In genomic region chr22:40529817-40530216, GRCh38 we compare ENCODE assay signal across 19 cellular contexts.
DNase-seq lines count a peak whose midpoint lies in the region; ATAC-seq and TF ChIP-seq lines count a peak whose summit lies in the region.
"Had no signal": no experiment of that assay in that cellular context is flagged by ENCODE, and none has a peak within 500 bp of the region (broad histone marks: within the 10 kb centered on the region; RNA-seq: fewer than 3 reads in every experiment).

No MANE protein-coding gene starts in this region.

- peaks cover 4 to 14% of the 10 kb centered on the region in 2 donors for H3K4me1 ChIP-seq in uterus
- H3K4me1 ChIP-seq in CD8-positive, alpha-beta memory T cell (ENCODE audit: insufficient read depth, low read length), result peaks cover 40% of the 10 kb centered on the region

- TF ChIP-seq POLR2A in uterus (IDR thresholded peaks at IDR 0.05), result no peak

- TF ChIP-seq CTCF in mesothelial cell of epicardium (IDR thresholded peaks at IDR 0.05; ENCODE audit: unreplicated experiment) (no peak), uterus (IDR thresholded peaks at IDR 0.05) (no peak)

- peaks cover 82% of the 10 kb centered on the region for H3K4me1 Mint-ChIP-seq in activated naive CD8-positive, alpha-beta T cell (ENCODE audit: low read depth)
- peaks cover 75% of the 10 kb centered on the region for H3K4me1 Mint-ChIP-seq in activated naive CD8-positive, alpha-beta T cell treated with anti-CD3 and anti-CD28 coated beads, Interleukin-2, amount 50 U/mL, for 24 hours
- H3K4me1 Mint-ChIP-seq in T-cell (peaks cover 79% of the 10 kb centered on the region in 3 donors), mesothelial cell of epicardium (peaks cover 76% of the 10 kb centered on the region)
- peaks cover 60 to 75% (median 72%) of the 10 kb centered on the region in 3 donors for H3K4me1 Mint-ChIP-seq in CD8-positive, alpha-beta memory T cell

- peak overlapping the region; percentile 32 for H3K4me3 Mint-ChIP-seq in activated naive CD8-positive, alpha-beta T cell
- H3K4me3 Mint-ChIP-seq in activated naive CD8-positive, alpha-beta T cell treated with anti-CD3 and anti-CD28 coated beads, Interleukin-2, amount 50 U/mL, for 24 hours, result no peak overlapping the region
- H3K4me3 Mint-ChIP-seq in T-cell (no peak overlapping the region), mesothelial cell of epicardium (peak overlapping the region; percentile 69)
- no peak overlapping the region for H3K4me3 Mint-ChIP-seq in CD8-positive, alpha-beta memory T cell
- H3K4me3 Mint-ChIP-seq: activated T-helper 1 cell treated with anti-CD3 and anti-CD28 coated beads, Interleukin-12 subunit alpha, Interleukin-12 subunit beta, Interleukin-2, Interleukin-4 antibody, amounts not matched to agents 30 ng/mL and 10 ng/mL and 1 ng/mL, durations not matched to agents 14 hours and 24 hours and 36 hours; CD14-positive monocyte had no signal

- H3K4me3 ChIP-seq in uterus, result no peak overlapping the region
- H3K4me3 ChIP-seq in CD8-positive, alpha-beta memory T cell (ENCODE audit: low read length), result no peak overlapping the region
- H3K4me3 ChIP-seq: heart left ventricle had no signal

- H3K27ac ChIP-seq in uterus, result peak overlapping the region; percentile 80 to 82
- H3K27ac ChIP-seq in CD8-positive, alpha-beta memory T cell (ENCODE audit: low read depth, low read length), result no peak overlapping the region
- H3K27ac ChIP-seq: heart left ventricle had no signal

- no peaks in the 10 kb centered on the region for H3K36me3 ChIP-seq in uterus
- no peaks in the 10 kb centered on the region for H3K36me3 ChIP-seq in CD8-positive, alpha-beta memory T cell (ENCODE audit: insufficient read depth, low read length)
- H3K36me3 ChIP-seq: heart left ventricle had no signal

- H3K36me3 Mint-ChIP-seq in activated naive CD8-positive, alpha-beta T cell, result peaks cover 3% of the 10 kb centered on the region
- peaks cover 4% of the 10 kb centered on the region for H3K36me3 Mint-ChIP-seq in activated naive CD8-positive, alpha-beta T cell treated with anti-CD3 and anti-CD28 coated beads, Interleukin-2, amount 50 U/mL, for 24 hours (ENCODE audit: low read depth)
- H3K36me3 Mint-ChIP-seq in T-cell (peaks cover 4% of the 10 kb centered on the region), mesothelial cell of epicardium (peaks cover 6% of the 10 kb centered on the region)
- peaks cover 3 to 6% (median 4%) of the 10 kb centered on the region in 3 donors for H3K36me3 Mint-ChIP-seq in CD8-positive, alpha-beta memory T cell

- H3K9me3 ChIP-seq in uterus, result no peaks in the 10 kb centered on the region
- no peaks in the 10 kb centered on the region for H3K9me3 ChIP-seq in CD8-positive, alpha-beta memory T cell (ENCODE audit: low read length)
- H3K9me3 ChIP-seq: heart left ventricle had no signal

- intact Hi-C loops in uterus (cut with DNase I; ENCODE audit: low total_unique reads), result loop anchor here (10.0 kb wide), 1 partner anchor 115 kb away; no protein-coding TSS in a partner anchor

- no peak for DNase-seq in activated naive CD8-positive, alpha-beta T cell treated with anti-CD3 and anti-CD28 coated beads, Interleukin-2, amount 50 U/mL, for 24 hours
- DNase-seq in T-cell (no peak), mesothelial cell of epicardium (ENCODE audit: low spot score in 2 of 2, unreplicated experiment in 2 of 2) (no peak), uterus (no peak), DMS114 treated with DMSO at 0.1 percent for 48 hours (lab: John Stamatoyannopoulos, UW; ENCODE audit: unreplicated experiment) (no peak), NCI-H524 treated with DMSO at 0.1 percent for 48 hours (lab: John Stamatoyannopoulos, UW) (no peak)
- no peak for DNase-seq in CD8-positive, alpha-beta memory T cell
- DNase-seq: DMS79; H7; heart left ventricle; Kasumi-1; NCI-H1092; NCI-H2029 treated with DMSO at 0.1 percent for 48 hours; stimulated activated CD8-positive, alpha-beta memory T cell treated with anti-CD3 and anti-CD28 coated beads, Interleukin-4, amount 100 ng/mL, for 48 hours; substantia nigra had no signal

- CTCF ChIA-PET in T-cell (lab: Charles Lee), result interaction anchor here in 1 of 2 donors (1.0 to 1.7 kb wide), 4 partner anchors 93 to 143 kb away, joined by 3 to 7 read pairs (median 4); no protein-coding TSS in a partner anchor
- CTCF ChIA-PET in CD8-positive, alpha-beta memory T cell (lab: Charles Lee), result interaction anchor here (1.8 to 5.9 kb wide), 2 partner anchors 107 to 116 kb away, joined by 5 to 48 read pairs; partner anchors contain the start of gene MRTFA

- H3K9me3 Mint-ChIP-seq in activated naive CD8-positive, alpha-beta T cell (ENCODE audit: low read depth), result no peaks in the 10 kb centered on the region
- H3K9me3 Mint-ChIP-seq in activated naive CD8-positive, alpha-beta T cell treated with anti-CD3 and anti-CD28 coated beads, Interleukin-2, amount 50 U/mL, for 24 hours, result no peaks in the 10 kb centered on the region
- H3K9me3 Mint-ChIP-seq in T-cell (no peaks in the 10 kb centered on the region), mesothelial cell of epicardium (no peaks in the 10 kb centered on the region)
- no peaks in the 10 kb centered on the region for H3K9me3 Mint-ChIP-seq in CD8-positive, alpha-beta memory T cell
- H3K9me3 Mint-ChIP-seq: activated T-helper 1 cell treated with anti-CD3 and anti-CD28 coated beads, Interleukin-12 subunit alpha, Interleukin-12 subunit beta, Interleukin-2, Interleukin-4 antibody, amounts not matched to agents 30 ng/mL and 10 ng/mL and 1 ng/mL, durations not matched to agents 14 hours and 24 hours and 36 hours; CD14-positive monocyte had no signal

- ATAC-seq in activated naive CD8-positive, alpha-beta T cell treated with anti-CD3 and anti-CD28 coated beads, Interleukin-2, amount 50 U/mL, for 24 hours, result no peak
- ATAC-seq in T-cell (replicated peaks in 1 of 4), result no peak
- ATAC-seq: heart left ventricle, SK-N-SH treated with all-trans-retinoic acid at 6 μM for 48 hours had no signal

- no peaks in the 10 kb centered on the region for H3K27me3 Mint-ChIP-seq in activated naive CD8-positive, alpha-beta T cell
- no peaks in the 10 kb centered on the region for H3K27me3 Mint-ChIP-seq in activated naive CD8-positive, alpha-beta T cell treated with anti-CD3 and anti-CD28 coated beads, Interleukin-2, amount 50 U/mL, for 24 hours
- H3K27me3 Mint-ChIP-seq in T-cell (no peaks in the 10 kb centered on the region), mesothelial cell of epicardium (ENCODE audit: low read depth) (no peaks in the 10 kb centered on the region)
- H3K27me3 Mint-ChIP-seq in CD8-positive, alpha-beta memory T cell, result no peaks in the 10 kb centered on the region

- H3K27me3 ChIP-seq in uterus, result no peaks in the 10 kb centered on the region
- no peaks in the 10 kb centered on the region for H3K27me3 ChIP-seq in CD8-positive, alpha-beta memory T cell (ENCODE audit: insufficient read depth, low read length, poor library complexity, severe bottlenecking)
- H3K27me3 ChIP-seq: heart left ventricle had no signal

- POLR2A ChIA-PET in T-cell (lab: Charles Lee), result no interaction called here
- POLR2A ChIA-PET in CD8-positive, alpha-beta memory T cell (lab: Charles Lee), result no interaction called here

- peak overlapping the region; percentile 55 for H3K27ac Mint-ChIP-seq in activated naive CD8-positive, alpha-beta T cell
- no peak overlapping the region for H3K27ac Mint-ChIP-seq in activated naive CD8-positive, alpha-beta T cell treated with anti-CD3 and anti-CD28 coated beads, Interleukin-2, amount 50 U/mL, for 24 hours
- peak overlapping the region; percentile 26 to 44 for H3K27ac Mint-ChIP-seq in T-cell
- peak overlapping the region; percentile 98 for H3K27ac Mint-ChIP-seq in mesothelial cell of epicardium
- H3K27ac Mint-ChIP-seq in CD8-positive, alpha-beta memory T cell, result peak overlapping the region in 2 of 8 donors; percentile 53 to 75
- H3K27ac Mint-ChIP-seq: activated T-helper 1 cell treated with anti-CD3 and anti-CD28 coated beads, Interleukin-12 subunit alpha, Interleukin-12 subunit beta, Interleukin-2, Interleukin-4 antibody, amounts not matched to agents 30 ng/mL and 10 ng/mL and 1 ng/mL, durations not matched to agents 14 hours and 24 hours and 36 hours had no signal

Comparison
In these comparisons a context has a peak if more than half of its experiments do, and no peak if none do; other contexts are left out.
1. H3K4me3 Mint-ChIP-seq: peak in activated naive CD8-positive, alpha-beta T cell (single experiment) and mesothelial cell of epicardium (single experiment); none in activated naive CD8-positive, alpha-beta T cell treated with anti-CD3 and anti-CD28 coated beads, Interleukin-2, amount 50 U/mL, for 24 hours (single experiment), T-cell (0 of 3) and CD8-positive, alpha-beta memory T cell (0 of 7).